Comparison of ENCODE assay signal across 28 cellular contexts in genomic region chr15:85768595-85769168, GRCh38.
"Had no signal": no experiment of that assay in that cellular context is flagged by ENCODE, and none has a peak within 500 bp of the region (broad histone marks: within the 10 kb centered on the region; RNA-seq: fewer than 3 reads in every experiment).

No MANE protein-coding gene starts in this region.

- H3K27ac ChIP-seq: body of pancreas, coronary artery, esophagus muscularis mucosa, foreskin keratinocyte, gastrocnemius medialis had no signal

- H3K4me3 ChIP-seq: adrenal gland, body of pancreas, coronary artery, esophagus muscularis mucosa, gastrocnemius medialis had no signal

- H3K4me1 ChIP-seq: adrenal gland had no signal

- H3K27me3 ChIP-seq: adrenal gland, body of pancreas, esophagus muscularis mucosa, foreskin keratinocyte, gastrocnemius medialis had no signal

- H3K9me3 ChIP-seq: adrenal gland, body of pancreas, esophagus muscularis mucosa, gastrocnemius medialis had no signal

- H3K36me3 ChIP-seq: adrenal gland had no signal

- DNase-seq: activated CD4-positive, alpha-beta memory T cell treated with anti-CD3 and anti-CD28 coated beads for 36 hours; activated CD4-positive, alpha-beta T cell treated with anti-CD3 and anti-CD28 coated beads for 36 hours; activated CD4-positive, alpha-beta T cell treated with anti-CD3 and anti-CD28 coated beads, Interleukin-2, amount 10 ng/mL, durations not matched to agents 24 days and 14 days; activated CD4-positive, CD25-positive, alpha-beta regulatory T cell; activated CD4-positive, CD25-positive, alpha-beta regulatory T cell treated with anti-CD3 and anti-CD28 coated beads, Interleukin-2, amount 50 U/mL, for 72 hours; activated CD8-positive, alpha-beta memory T cell treated with anti-CD3 and anti-CD28 coated beads, Interleukin-2, amount 10 ng/mL, durations not matched to agents 7 days and 5 days; activated CD8-positive, alpha-beta memory T cell treated with anti-CD3 and anti-CD28 coated beads, Interleukin-2, amount 50 U/mL, for 4 hours; activated CD8-positive, alpha-beta T cell treated with anti-CD3 and anti-CD28 coated beads, Interleukin-2, amount 10 ng/mL, durations not matched to agents 7 days and 5 days; activated effector memory CD4-positive, alpha-beta T cell treated with anti-CD3 and anti-CD28 coated beads, Interleukin-2, amount 50 U/mL, for 16 hours; activated naive CD4-positive, alpha-beta T cell treated with anti-CD3 and anti-CD28 coated beads for 36 hours; activated naive CD8-positive, alpha-beta T cell treated with anti-CD3 and anti-CD28 coated beads for 36 hours; activated naive CD8-positive, alpha-beta T cell treated with anti-CD3 and anti-CD28 coated beads, Interleukin-2, amount 50 U/mL, for 24 hours; activated T-cell treated with anti-CD3 and anti-CD28 coated beads, Interleukin-2, amount 50 U/mL, for 1 hour; activated T-cell treated with anti-CD3 and anti-CD28 coated beads, Interleukin-2, amount 50 U/mL, for 48 hours; adrenal gland; amygdala; aorta; body of pancreas; dermis blood vessel endothelial cell; effector CD4-positive, alpha-beta T cell; effector memory CD8-positive, alpha-beta T cell; erythroblast; foreskin keratinocyte; gastrocnemius medialis; glutamatergic neuron; T-helper 2 cell had no signal

- ATAC-seq: activated CD4-positive, alpha-beta T cell treated with anti-CD3 and anti-CD28 coated beads for 36 hours; activated CD8-positive, alpha-beta memory T cell treated with anti-CD3 and anti-CD28 coated beads, Interleukin-2, amount 10 ng/mL, durations not matched to agents 7 days and 5 days; activated CD8-positive, alpha-beta T cell treated with anti-CD3 and anti-CD28 coated beads, Interleukin-2, amount 10 ng/mL, durations not matched to agents 7 days and 5 days; activated naive CD8-positive, alpha-beta T cell treated with anti-CD3 and anti-CD28 coated beads, Interleukin-2, amount 50 U/mL, for 24 hours; body of pancreas; effector memory CD8-positive, alpha-beta T cell; foreskin keratinocyte; gastrocnemius medialis had no signal
